In genomic region chr7:132933076-132933466, GRCh38 we compare ENCODE assay signal across 12 cellular contexts.
DNase-seq lines count a peak whose midpoint lies in the region; ATAC-seq, FAIRE-seq and TF ChIP-seq lines count a peak whose summit lies in the region.
"Had no signal": no experiment of that assay in that cellular context is flagged by ENCODE, and none has a peak within 500 bp of the region (broad histone marks: within the 10 kb centered on the region; RNA-seq: fewer than 3 reads in every experiment).

No MANE protein-coding gene starts in this region.

- H3K36me3 Mint-ChIP-seq in activated naive CD8-positive, alpha-beta T cell, result peaks cover 30% of the 10 kb centered on the region
- H3K36me3 Mint-ChIP-seq in activated naive CD8-positive, alpha-beta T cell treated with anti-CD3 and anti-CD28 coated beads for 36 hours, result peaks cover 47% of the 10 kb centered on the region
- peaks cover 47% of the 10 kb centered on the region for H3K36me3 Mint-ChIP-seq in stimulated activated memory B cell treated with anti-CD40 and anti-IgM and Interleukin-4, amounts not matched to agents 10 μg/mL and 1 μg/mL and 100 μg/mL, for 72 hours
- peaks cover 75% of the 10 kb centered on the region for H3K36me3 Mint-ChIP-seq in CD4-positive, alpha-beta T cell (ENCODE audit: low read depth)

- H3K27ac ChIP-seq in CD4-positive, alpha-beta T cell (ENCODE audit: low read depth, low read length), result no peak overlapping the region
- H3K27ac ChIP-seq in foreskin keratinocyte, result no peak overlapping the region
- H3K27ac ChIP-seq: psoas muscle had no signal

- H3K4me1 Mint-ChIP-seq in activated naive CD8-positive, alpha-beta T cell (ENCODE audit: low read depth), result peaks cover 8% of the 10 kb centered on the region
- peaks cover 7% of the 10 kb centered on the region for H3K4me1 Mint-ChIP-seq in activated naive CD8-positive, alpha-beta T cell treated with anti-CD3 and anti-CD28 coated beads for 36 hours
- H3K4me1 Mint-ChIP-seq in stimulated activated memory B cell treated with anti-CD40 and anti-IgM and Interleukin-4, amounts not matched to agents 10 μg/mL and 1 μg/mL and 100 μg/mL, for 72 hours, result peaks cover 20% of the 10 kb centered on the region
- H3K4me1 Mint-ChIP-seq in CD4-positive, alpha-beta T cell (ENCODE audit: low read depth), result peaks cover 6% of the 10 kb centered on the region

- H3K9me3 Mint-ChIP-seq in activated naive CD8-positive, alpha-beta T cell (ENCODE audit: low read depth), result peaks cover 14% of the 10 kb centered on the region
- H3K9me3 Mint-ChIP-seq in activated naive CD8-positive, alpha-beta T cell treated with anti-CD3 and anti-CD28 coated beads for 36 hours, result peaks cover 7% of the 10 kb centered on the region
- peaks cover 2% of the 10 kb centered on the region for H3K9me3 Mint-ChIP-seq in stimulated activated memory B cell treated with anti-CD40 and anti-IgM and Interleukin-4, amounts not matched to agents 10 μg/mL and 1 μg/mL and 100 μg/mL, for 72 hours
- H3K9me3 Mint-ChIP-seq in CD4-positive, alpha-beta T cell, result peaks cover 4% of the 10 kb centered on the region

- H3K4me1 ChIP-seq in foreskin keratinocyte, result no peaks in the 10 kb centered on the region

- no peaks in the 10 kb centered on the region for H3K36me3 ChIP-seq in bronchial epithelial cell (ENCODE audit: control insufficient read depth, insufficient read depth, low read length)

- POLR2A ChIA-PET in CD4-positive, alpha-beta T cell (lab: Charles Lee), result no interaction called here

- intact Hi-C loops in CD4-positive, alpha-beta T cell (cut with DNase I, micrococcal nuclease), result no loop called here

- ATAC-seq in stimulated activated memory B cell treated with anti-CD40 and anti-IgM and Interleukin-4, amounts not matched to agents 10 μg/mL and 1 μg/mL and 100 μg/mL, for 72 hours, result no peak
- ATAC-seq in HG03354 (IDR thresholded peaks at IDR 0.05; ENCODE audit: poor library complexity, severe bottlenecking, unreplicated experiment) (no peak), foreskin keratinocyte (no peak)
- no peak for ATAC-seq in CD4-positive, alpha-beta T cell (ENCODE audit: poor library complexity)

- no peaks in the 10 kb centered on the region for H3K9me3 ChIP-seq in CD4-positive, alpha-beta T cell (ENCODE audit: control insufficient read depth, low read length)

- H3K27me3 ChIP-seq in bronchial epithelial cell (ENCODE audit: control insufficient read depth, insufficient read depth, low read length), result no peaks in the 10 kb centered on the region
- no peaks in the 10 kb centered on the region for H3K27me3 ChIP-seq in CD4-positive, alpha-beta T cell (ENCODE audit: control insufficient read depth, insufficient read depth, low read length)
- no peaks in the 10 kb centered on the region for H3K27me3 ChIP-seq in foreskin keratinocyte

- H3K4me3 Mint-ChIP-seq in activated naive CD8-positive, alpha-beta T cell, result no peak overlapping the region
- H3K4me3 Mint-ChIP-seq in activated naive CD8-positive, alpha-beta T cell treated with anti-CD3 and anti-CD28 coated beads for 36 hours, result no peak overlapping the region
- no peak overlapping the region for H3K4me3 Mint-ChIP-seq in stimulated activated memory B cell treated with anti-CD40 and anti-IgM and Interleukin-4, amounts not matched to agents 10 μg/mL and 1 μg/mL and 100 μg/mL, for 72 hours
- no peak overlapping the region for H3K4me3 Mint-ChIP-seq in CD4-positive, alpha-beta T cell

- H3K27me3 Mint-ChIP-seq in activated naive CD8-positive, alpha-beta T cell, result no peaks in the 10 kb centered on the region
- no peaks in the 10 kb centered on the region for H3K27me3 Mint-ChIP-seq in activated naive CD8-positive, alpha-beta T cell treated with anti-CD3 and anti-CD28 coated beads for 36 hours
- H3K27me3 Mint-ChIP-seq in stimulated activated memory B cell treated with anti-CD40 and anti-IgM and Interleukin-4, amounts not matched to agents 10 μg/mL and 1 μg/mL and 100 μg/mL, for 72 hours, result no peaks in the 10 kb centered on the region
- no peaks in the 10 kb centered on the region for H3K27me3 Mint-ChIP-seq in CD4-positive, alpha-beta T cell

- TF ChIP-seq CTCF in bronchial epithelial cell (IDR thresholded peaks at IDR 0.05; ENCODE audit: insufficient read depth, low read length, severe bottlenecking) (no peak), foreskin keratinocyte (conservative IDR thresholded peaks at IDR 0.05) (no peak)
- TF ChIP-seq CTCF in CD4-positive, alpha-beta T cell (IDR thresholded peaks at IDR 0.05), result no peak

- FAIRE-seq in bronchial epithelial cell (lab: Jason Lieb, UNC), result no peak

- DNase-seq in activated naive CD8-positive, alpha-beta T cell treated with anti-CD3 and anti-CD28 coated beads for 36 hours, result no peak
- DNase-seq in M059J (ENCODE audit: low read depth), result peak; percentile 57
- DNase-seq in bronchial epithelial cell (ENCODE audit: low read depth), result peak; percentile 68
- DNase-seq in CD4-positive, alpha-beta T cell, result no peak
- no peak for DNase-seq in foreskin keratinocyte
- DNase-seq: effector memory CD4-positive, alpha-beta T cell; NCI-H2171; psoas muscle; SW 1271 had no signal

- no peak overlapping the region for H3K4me3 ChIP-seq in bronchial epithelial cell (ENCODE audit: low read depth, low read length)
- H3K4me3 ChIP-seq: psoas muscle had no signal

- CTCF ChIA-PET in CD4-positive, alpha-beta T cell (lab: Charles Lee), result no interaction called here

- H3K27ac Mint-ChIP-seq in activated naive CD8-positive, alpha-beta T cell, result peak overlapping the region; percentile 24
- H3K27ac Mint-ChIP-seq in activated naive CD8-positive, alpha-beta T cell treated with anti-CD3 and anti-CD28 coated beads for 36 hours, result no peak overlapping the region
- H3K27ac Mint-ChIP-seq in stimulated activated memory B cell treated with anti-CD40 and anti-IgM and Interleukin-4, amounts not matched to agents 10 μg/mL and 1 μg/mL and 100 μg/mL, for 72 hours, result peak overlapping the region; percentile 42
- H3K27ac Mint-ChIP-seq in CD4-positive, alpha-beta T cell, result no peak overlapping the region

Comparison
In these comparisons a context has a peak if more than half of its experiments do, and no peak if none do; other contexts are left out.
1. H3K27ac Mint-ChIP-seq: peak in activated naive CD8-positive, alpha-beta T cell (single experiment) and stimulated activated memory B cell treated with anti-CD40 and anti-IgM and Interleukin-4, amounts not matched to agents 10 μg/mL and 1 μg/mL and 100 μg/mL, for 72 hours (single experiment); none in activated naive CD8-positive, alpha-beta T cell treated with anti-CD3 and anti-CD28 coated beads for 36 hours (single experiment) and CD4-positive, alpha-beta T cell (single experiment).
2. DNase-seq: peak in M059J (single experiment) and bronchial epithelial cell (single experiment); none in activated naive CD8-positive, alpha-beta T cell treated with anti-CD3 and anti-CD28 coated beads for 36 hours (single experiment), CD4-positive, alpha-beta T cell (0 of 10) and foreskin keratinocyte (0 of 2).